Comparison of ENCODE assay signal across 6 cellular contexts in the genomic region with DNA sequence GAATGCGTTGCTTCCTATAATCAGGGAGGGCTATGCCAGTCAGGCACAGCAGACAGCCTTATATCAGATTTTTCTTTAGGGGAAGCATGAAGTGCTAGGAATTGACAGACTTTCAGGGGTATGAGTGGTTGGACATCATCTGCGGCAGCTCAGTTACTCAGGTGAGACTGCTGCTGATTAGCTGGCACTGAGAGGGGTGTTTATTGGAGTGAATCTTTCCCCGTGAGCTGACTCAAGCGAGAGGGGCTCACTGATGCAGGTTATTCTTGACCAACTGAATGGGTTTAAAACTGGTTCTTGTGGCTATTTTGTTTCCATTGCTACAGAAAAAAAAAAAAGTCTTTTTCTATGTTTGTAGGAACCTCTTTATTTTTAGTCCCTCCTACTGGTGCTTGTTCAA.
"Had no signal": no experiment of that assay in that cellular context is flagged by ENCODE, and none has a peak within 500 bp of the region (broad histone marks: within the 10 kb centered on the region; RNA-seq: fewer than 3 reads in every experiment).

No MANE protein-coding gene starts in this region.

- H3K36me3 ChIP-seq: HAP-1 had no signal

- H2AFZ ChIP-seq: GM23248 had no signal

- H3K4me3 ChIP-seq: GM23248, HAP-1 had no signal

- H3K27ac ChIP-seq: GM23248, HL-60 had no signal

- H3K4me1 ChIP-seq: HAP-1 had no signal

- H3K9me3 ChIP-seq: HAP-1 had no signal

- H3K9ac ChIP-seq: GM23248 had no signal

- DNase-seq: GM23248, GOT3, H7, HFFc6 had no signal
